ENCODE assay signal across 12 cellular contexts in genomic region chr1:109818351-109819325, GRCh38. TPM values are rescaled to one million over a fixed set of nuclear protein-coding genes. Genes with fewer than 3 reads are reported as not detected.
DNase-seq lines count a peak whose midpoint lies in the region; ATAC-seq, FAIRE-seq and TF ChIP-seq lines count a peak whose summit lies in the region.
"Had no signal": no experiment of that assay in that cellular context is flagged by ENCODE, and none has a peak within 500 bp of the region (broad histone marks: within the 10 kb centered on the region; RNA-seq: fewer than 3 reads in every experiment).

No MANE protein-coding gene starts in this region.

- no peak for TF ChIP-seq EP300 in A549 (IDR thresholded peaks at IDR 0.05)

- H2BK12ac ChIP-seq in H9 (ENCODE audit: insufficient read length, low read depth, low read length) = no peak overlapping the region
- peak overlapping the region; percentile 17 to 69 for H2BK12ac ChIP-seq in mesenchymal stem cell (ENCODE audit: low read length in 2 of 2)

- FAIRE-seq in A549 (lab: Jason Lieb, UNC) (no peak), frontal cortex (lab: Jason Lieb, UNC) (no peak)

- WGBS in A549 (ENCODE audit: missing lambda C conversion rate) = 75% methylated on average over 6 of the region's 10 CpGs
- no CpG with 5 or more reads among the region's 10 CpGs for WGBS in H9 (ENCODE audit: extremely low coverage, insufficient read length, low lambda C conversion rate)
- WGBS in mesenchymal stem cell = 90% methylated on average over 10 of the region's 10 CpGs

- H3K27me3 ChIP-seq in H9 (ENCODE audit: insufficient read depth, low read length) (no peaks in the 10 kb centered on the region), mesenchymal stem cell (ENCODE audit: control insufficient read depth in 1 of 2, insufficient read depth in 1 of 2, low read length in 2 of 2) (no peaks in the 10 kb centered on the region)
- H3K27me3 ChIP-seq: transverse colon had no signal

- H4K8ac ChIP-seq in H9 (replicated peaks; ENCODE audit: insufficient read length, low read depth, low read length) = no peak overlapping the region
- peak overlapping the region; percentile 45 for H4K8ac ChIP-seq in mesenchymal stem cell (ENCODE audit: low read length)

- no peak for DNase-seq in A549 (ENCODE audit: low read depth in 1 of 2, low spot score in 1 of 2)
- peak; percentile 17 for DNase-seq in H9
- DNase-seq in chondrocyte (ENCODE audit: low spot score) = no peak
- DNase-seq in mesenchymal stem cell = no peak
- DNase-seq in ecto neural progenitor cell (ENCODE audit: low spot score) = no peak
- DNase-seq in stimulated activated naive CD4-positive, alpha-beta T cell treated with Interleukin-2 at 50 U/mL for 16 hours (lab: John Stamatoyannopoulos, UW) = no peak
- DNase-seq in frontal cortex (ENCODE audit: low spot score in 2 of 2) = no peak
- DNase-seq: activated CD4-positive, alpha-beta T cell treated with anti-CD3 and anti-CD28 coated beads, Interleukin-2, amount 50 U/mL, for 4 hours; activated gamma-delta T cell; HFFc6; transverse colon had no signal

- H3K79me1 ChIP-seq in H9 (ENCODE audit: insufficient read depth, low read depth, low read length, poor library complexity, severe bottlenecking) = no peaks in the 10 kb centered on the region
- H3K79me1 ChIP-seq in mesenchymal stem cell (replicated peaks; ENCODE audit: low read length, poor library complexity, severe bottlenecking) = no peaks in the 10 kb centered on the region

- H3K56ac ChIP-seq in H9 (ENCODE audit: insufficient read length, low read depth, low read length) = no peak overlapping the region

- CTCF ChIA-PET in A549 (lab: Yijun Ruan, JAX) = interaction anchor here (0.7 to 1.6 kb wide), 3 partner anchors 13 to 165 kb away, joined by 3 to 6 read pairs (median 3); partner anchors contain the start of gene AHCYL1

- H2BK120ac ChIP-seq in H9 (ENCODE audit: low read depth, low read length, poor library complexity, severe bottlenecking) (no peak overlapping the region), mesenchymal stem cell (ENCODE audit: low read depth, low read length) (no peak overlapping the region)

- H3K27ac ChIP-seq in A549 (peak overlapping the region; percentile 15 to 98; a peak in 4 of 6 replicates), H9 (ENCODE audit: insufficient read length, low read depth, low read length) (no peak overlapping the region), mesenchymal stem cell (ENCODE audit: low read length, poor library complexity, severe bottlenecking) (no peak overlapping the region)
- H3K27ac ChIP-seq: transverse colon had no signal

- H2BK15ac ChIP-seq in H9 (ENCODE audit: low read depth, low read length) (no peak overlapping the region), mesenchymal stem cell (ENCODE audit: low read depth, poor library complexity, severe bottlenecking) (peak overlapping the region; percentile 78)

- H4K20me1 ChIP-seq in H9 (ENCODE audit: control insufficient read depth, insufficient read depth, insufficient read length) = no peaks in the 10 kb centered on the region

- no peak overlapping the region for H2AK5ac ChIP-seq in H9 (ENCODE audit: insufficient read length, low read length)
- H2AK5ac ChIP-seq in mesenchymal stem cell (ENCODE audit: low read length, severe bottlenecking) = no peak overlapping the region

- no peak overlapping the region for H2BK20ac ChIP-seq in H9 (ENCODE audit: low read depth, low read length, poor library complexity, severe bottlenecking)

- H3K9me3 ChIP-seq in A549 (peaks cover 7% of the 10 kb centered on the region), H9 (ENCODE audit: control insufficient read depth, low read depth, low read length) (no peaks in the 10 kb centered on the region), mesenchymal stem cell (ENCODE audit: control insufficient read depth, low read length) (peaks cover 6% of the 10 kb centered on the region)
- H3K9me3 ChIP-seq: transverse colon had no signal

- H3K27ac Mint-ChIP-seq in H9 (peak overlapping the region in 2 of 3 experiments; percentile 14 to 84; a peak in 1 of 7 replicates), chondrocyte (ENCODE audit: unreplicated experiment) (peak overlapping the region; percentile 8)
- H3K27ac Mint-ChIP-seq: HFFc6 had no signal

- H3K36me3 Mint-ChIP-seq in H9 (ENCODE audit: insufficient read depth in 1 of 3, low read depth in 3 of 3) (peaks cover 3 to 7% (median 6%) of the 10 kb centered on the region in 3 experiments; a peak in 6 of 7 replicates), chondrocyte (ENCODE audit: low read depth) (no peaks in the 10 kb centered on the region)

- H4K91ac ChIP-seq in H9 (ENCODE audit: insufficient read length, low read depth, low read length) (no peak overlapping the region), mesenchymal stem cell (ENCODE audit: low read length) (peak overlapping the region; percentile 47)

- TF ChIP-seq POLR2A in A549 (IDR thresholded peaks at IDR 0.05; ENCODE audit: low read length) = no peak

- no peaks in the 10 kb centered on the region for H3K79me2 ChIP-seq in H9 (ENCODE audit: insufficient read depth, low read length)

- no peak for ATAC-seq in A549
- ATAC-seq in HG02642 (IDR thresholded peaks at IDR 0.05; ENCODE audit: poor library complexity, unreplicated experiment) = no peak

- H3K4me2 ChIP-seq in A549 = no peak overlapping the region
- no peak overlapping the region for H3K4me2 ChIP-seq in H9 (ENCODE audit: insufficient read depth, insufficient read length, low read length)
- H3K4me2 ChIP-seq in mesenchymal stem cell (ENCODE audit: low read length, poor library complexity, severe bottlenecking) = no peak overlapping the region

- H3K9me3 Mint-ChIP-seq in H9 (peaks cover 8 to 16% of the 10 kb centered on the region in 2 experiments), chondrocyte (ENCODE audit: low read depth) (peaks cover 5% of the 10 kb centered on the region)

- H3K9ac ChIP-seq in H9 (ENCODE audit: extremely low read depth, insufficient read length, low read length) = no peak overlapping the region
- H3K9ac ChIP-seq in mesenchymal stem cell (ENCODE audit: low read length) = no peak overlapping the region

- H3K4me1 ChIP-seq in A549 (peaks cover 39% of the 10 kb centered on the region), H9 (ENCODE audit: insufficient read depth, low read length) (no peaks in the 10 kb centered on the region), mesenchymal stem cell (ENCODE audit: control insufficient read depth, insufficient read depth, low read depth, low read length) (peaks cover 15% of the 10 kb centered on the region)

- peaks cover 0 to 2% of the 10 kb centered on the region in 2 experiments for H3K36me3 ChIP-seq in mesenchymal stem cell (ENCODE audit: control insufficient read depth in 1 of 2, insufficient read depth in 2 of 2, low read depth in 1 of 2, low read length in 2 of 2)
- H3K36me3 ChIP-seq: transverse colon had no signal

- no peaks in the 10 kb centered on the region for H3K23me2 ChIP-seq in H9 (ENCODE audit: insufficient read length, low read depth, low read length, poor library complexity, severe bottlenecking)

- H3K14ac ChIP-seq in H9 (ENCODE audit: insufficient read depth, low read length) (no peak overlapping the region), mesenchymal stem cell (ENCODE audit: low read length in 2 of 2) (peak overlapping the region in 1 of 2 experiments; percentile 45)

- POLR2A ChIA-PET in A549 (lab: Yijun Ruan, JAX) = no interaction called here

- H3K4me3 Mint-ChIP-seq in H9 (no peak overlapping the region), chondrocyte (ENCODE audit: unreplicated experiment) (no peak overlapping the region)
- H3K4me3 Mint-ChIP-seq: HFFc6 had no signal

- H3T11ph ChIP-seq in H9 (ENCODE audit: low read length) = no peak overlapping the region

- H3K18ac ChIP-seq in H9 (ENCODE audit: insufficient read length, low read depth, low read length) (no peak overlapping the region), mesenchymal stem cell (ENCODE audit: low read depth in 1 of 2, low read length in 2 of 2) (peak overlapping the region; percentile 19 to 51)

- no peak overlapping the region for H3K4me3 ChIP-seq in A549
- H3K4me3 ChIP-seq in mesenchymal stem cell (ENCODE audit: insufficient read depth in 1 of 2, low read depth in 1 of 2, low read length in 2 of 2) = no peak overlapping the region
- H3K4me3 ChIP-seq: transverse colon had no signal

- H3K4ac ChIP-seq in H9 (ENCODE audit: low read depth, low read length) (no peak overlapping the region), mesenchymal stem cell (ENCODE audit: low read depth in 1 of 2, low read length in 2 of 2) (peak overlapping the region in 1 of 2 experiments; percentile 48)

- no peak for TF ChIP-seq CTCF in A549 (IDR thresholded peaks at IDR 0.05)
- no peak for TF ChIP-seq CTCF in H9 (conservative IDR thresholded peaks at IDR 0.05)
- TF ChIP-seq CTCF in chondrocyte (IDR thresholded peaks at IDR 0.05) = no peak

- H3K27me3 Mint-ChIP-seq in H9 (ENCODE audit: low read depth) = no peaks in the 10 kb centered on the region; the same call in 1 of the 2 replicates
- no peaks in the 10 kb centered on the region for H3K27me3 Mint-ChIP-seq in chondrocyte (ENCODE audit: low read depth)

- H3K23ac ChIP-seq in H9 (ENCODE audit: insufficient read length, low read depth, low read length) (no peak overlapping the region), mesenchymal stem cell (ENCODE audit: low read length in 2 of 2) (no peak overlapping the region)

- TF ChIP-seq RAD21 in A549 (conservative IDR thresholded peaks at IDR 0.05 in 1 of 2, IDR thresholded peaks at IDR 0.05 in 1 of 2) = no peak

- H4K5ac ChIP-seq in H9 (ENCODE audit: insufficient read length, low read depth, low read length) = no peak overlapping the region

- H2BK5ac ChIP-seq in H9 (ENCODE audit: insufficient read length, low read length) (no peak overlapping the region), mesenchymal stem cell (ENCODE audit: low read depth, low read length, poor library complexity, severe bottlenecking) (no peak overlapping the region)

- H2AFZ ChIP-seq in H9 (ENCODE audit: low read length) = no peak overlapping the region
- H2AFZ ChIP-seq in mesenchymal stem cell (ENCODE audit: low read depth, low read length) = no peak overlapping the region

- H3K4me1 Mint-ChIP-seq in H9 (peaks cover 3 to 9% of the 10 kb centered on the region in 2 experiments), chondrocyte (ENCODE audit: low read depth) (peaks cover 57% of the 10 kb centered on the region)

TF ChIP-seq in A549, 52 proteins besides CTCF, POLR2A, EP300 and RAD21 (continues in another document):
- TF ChIP-seq KDM5A (IDR thresholded peaks at IDR 0.05) = no peak

RNA-seq across cellular contexts. Expression of gene EPS8L3, which starts 54.9 kb away (rescaled TPM):
- 5.1 and 7.4 TPM in 2 replicates for polyA plus RNA-seq in A549 (2011; rRNA removed)
- 1.3 and 1.5 TPM in 2 replicates for polyA plus RNA-seq in A549 (2012; cell fraction: cytosol; rRNA removed)
- polyA plus RNA-seq in A549 (2012; cell fraction: nucleus; rRNA removed) = 8.6 and 9.1 TPM in 2 replicates
- polyA plus RNA-seq in A549 (2017; fragmentation: RNase III; extraction: RNeasy Plus Mini Kit Qiagen cat#74134 plus additional on column Dnase treatment) = 1.4 to 3.3 TPM (median 2.4 TPM) in 3 replicates
- 7.1 and 7.4 TPM in 2 replicates for polyA minus RNA-seq in A549 (2011; rRNA and poly(A)+ RNA removed)
- total RNA-seq in H9 (2021) = not detected in 2 replicates
- total RNA-seq in chondrocyte = not detected in 3 replicates
- polyA plus RNA-seq in mesenchymal stem cell (2013, experiment 1 of 2) = not detected
- polyA plus RNA-seq in mesenchymal stem cell (2013, experiment 2 of 2) = not detected
- not detected for total RNA-seq in frontal cortex
- total RNA-seq: HFFc6 had no signal

Comparison
In these comparisons a context has a peak if more than half of its experiments do, and no peak if none do; other contexts are left out.
1. H3K27ac ChIP-seq: peak in A549 (2 of 2); none in H9 (single experiment) and mesenchymal stem cell (single experiment).